In genomic region chr1:218284917-218285635, GRCh38 we compare ENCODE assay signal across 8 cellular contexts. TPM values are rescaled to one million over a fixed set of nuclear protein-coding genes. Genes with fewer than 3 reads are reported as not detected.
DNase-seq lines count a peak whose midpoint lies in the region; ATAC-seq, FAIRE-seq and TF ChIP-seq lines count a peak whose summit lies in the region.

RRP15 (plus strand) TSS chr1:218285293; CDS start chr1:218285317, 24 bp downstream.

- peaks cover 25% of the 10 kb centered on the region for H3K27me3 Mint-ChIP-seq in activated naive CD8-positive, alpha-beta T cell treated with anti-CD3 and anti-CD28 coated beads, Interleukin-2, amount 50 U/mL, for 24 hours
- H3K27me3 Mint-ChIP-seq in type B pancreatic cell: no peaks in the 10 kb centered on the region

- FAIRE-seq in GM12892 (lab: Jason Lieb, UNC): peak; percentile 84

- intact Hi-C loops in cardiac septum (cut with DNase I): no loop called here

- H3K36me3 Mint-ChIP-seq in activated naive CD8-positive, alpha-beta T cell treated with anti-CD3 and anti-CD28 coated beads, Interleukin-2, amount 50 U/mL, for 24 hours (ENCODE audit: low read depth): peaks cover 7% of the 10 kb centered on the region
- no peaks in the 10 kb centered on the region for H3K36me3 Mint-ChIP-seq in type B pancreatic cell

- H3K4me3 Mint-ChIP-seq in activated naive CD8-positive, alpha-beta T cell treated with anti-CD3 and anti-CD28 coated beads, Interleukin-2, amount 50 U/mL, for 24 hours: peak within 1 kb of the TSS; percentile 100
- H3K4me3 Mint-ChIP-seq in type B pancreatic cell: peak within 1 kb of the TSS; percentile 98

- ATAC-seq in HG02798 (IDR thresholded peaks at IDR 0.05; ENCODE audit: poor library complexity, unreplicated experiment): peak; percentile 100
- ATAC-seq in activated naive CD8-positive, alpha-beta T cell treated with anti-CD3 and anti-CD28 coated beads, Interleukin-2, amount 50 U/mL, for 24 hours: peak; percentile 100

- peak; percentile 55 for DNase-seq in GM12892 (ENCODE audit: insufficient read length)
- peak; percentile 57 for DNase-seq in NCI-H1417 treated with DMSO at 0.1 percent for 48 hours (lab: John Stamatoyannopoulos, UW)
- DNase-seq in T follicular helper cell (ENCODE audit: low read depth): peak; percentile 74
- peak; percentile 88 for DNase-seq in activated naive CD8-positive, alpha-beta T cell treated with anti-CD3 and anti-CD28 coated beads, Interleukin-2, amount 50 U/mL, for 24 hours
- peak; percentile 94 for DNase-seq in cardiac septum (ENCODE audit: low spot score)
- DNase-seq in pons (ENCODE audit: low spot score): peak; percentile 76
- peak; percentile 91 for DNase-seq in type B pancreatic cell (ENCODE audit: extremely low spot score, unreplicated experiment)

- peak; percentile 15 for TF ChIP-seq CTCF in type B pancreatic cell (conservative IDR thresholded peaks at IDR 0.05)

- peak within 1 kb of the TSS; percentile 99 for H3K27ac Mint-ChIP-seq in activated naive CD8-positive, alpha-beta T cell treated with anti-CD3 and anti-CD28 coated beads, Interleukin-2, amount 50 U/mL, for 24 hours
- peak within 1 kb of the TSS; percentile 92 for H3K27ac Mint-ChIP-seq in type B pancreatic cell

- TF ChIP-seq POLR2A in GM12892 (IDR thresholded peaks at IDR 0.05; ENCODE audit: low read depth, low read length): peak; percentile 81

- H3K4me1 Mint-ChIP-seq in activated naive CD8-positive, alpha-beta T cell treated with anti-CD3 and anti-CD28 coated beads, Interleukin-2, amount 50 U/mL, for 24 hours: peaks cover 31% of the 10 kb centered on the region
- H3K4me1 Mint-ChIP-seq in type B pancreatic cell (ENCODE audit: unreplicated experiment): peaks cover 13% of the 10 kb centered on the region

- H3K9me3 Mint-ChIP-seq in activated naive CD8-positive, alpha-beta T cell treated with anti-CD3 and anti-CD28 coated beads, Interleukin-2, amount 50 U/mL, for 24 hours: peaks cover 3% of the 10 kb centered on the region
- peaks cover 4% of the 10 kb centered on the region for H3K9me3 Mint-ChIP-seq in type B pancreatic cell

RNA-seq across cellular contexts. Expression of gene RRP15, which starts in this region (rescaled TPM):
- 11.3 TPM for polyA plus RNA-seq in GM12892 (2012; ENCODE audit: missing spikeins)
- 18.7 TPM for total RNA-seq in cardiac septum
- 20.2 and 22.9 TPM in 2 replicates for total RNA-seq in type B pancreatic cell (ENCODE audit: low replicate concordance)

Comparison
In these comparisons a context has a peak if more than half of its experiments do, and no peak if none do; other contexts are left out.
1. Peak in every context shown above with its lines: DNase-seq and ATAC-seq.